In the genomic region with DNA sequence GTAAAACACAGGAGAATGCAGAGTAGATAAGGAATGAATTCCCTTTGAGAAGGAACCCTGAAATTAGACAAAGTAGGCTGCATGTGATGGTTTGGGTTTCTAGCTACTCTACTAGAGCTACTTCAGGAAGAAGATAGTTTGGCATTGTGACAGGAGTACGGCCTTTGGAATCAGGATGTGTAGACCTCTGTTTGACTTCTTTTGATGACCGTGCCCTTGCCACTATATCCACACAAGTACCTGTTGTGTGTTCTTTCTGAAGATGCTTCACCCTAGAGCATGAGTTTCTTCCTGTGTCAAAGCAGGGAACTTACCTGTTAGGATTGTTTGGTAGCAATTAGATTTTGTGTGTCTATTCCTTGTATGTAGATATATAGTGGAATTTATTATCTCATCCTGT, we compare ENCODE assay signal across 10 cellular contexts.
"Had no signal": no experiment of that assay in that cellular context is flagged by ENCODE, and none has a peak within 500 bp of the region (broad histone marks: within the 10 kb centered on the region; RNA-seq: fewer than 3 reads in every experiment).

No MANE protein-coding gene starts in this region.

- H3K9me3 ChIP-seq: esophagus muscularis mucosa, sigmoid colon had no signal

- H3K27ac ChIP-seq: brain microvascular endothelial cell, dorsolateral prefrontal cortex, esophagus muscularis mucosa, sigmoid colon had no signal

- H3K4me3 ChIP-seq: dorsolateral prefrontal cortex, esophagus muscularis mucosa, sigmoid colon had no signal

- DNase-seq: activated CD4-positive, alpha-beta memory T cell treated with anti-CD3 and anti-CD28 coated beads for 36 hours; activated gamma-delta T cell; activated T-cell treated with anti-CD3 and anti-CD28 coated beads, Interleukin-2, amount 50 U/mL, for 4 hours; brain microvascular endothelial cell; dorsolateral prefrontal cortex; mammary epithelial cell; occipital lobe; sigmoid colon; stimulated activated CD4-positive, alpha-beta T cell treated with anti-CD3 and anti-CD28 coated beads, Interleukin-4, amount 100 ng/mL, for 24 hours had no signal

- H3K36me3 ChIP-seq: brain microvascular endothelial cell, esophagus muscularis mucosa, sigmoid colon had no signal

- ATAC-seq: activated T-cell treated with anti-CD3 and anti-CD28 coated beads, Interleukin-2, amount 50 U/mL, for 4 hours had no signal
